ENCODE assay signal across 8 cellular contexts in the genomic region with DNA sequence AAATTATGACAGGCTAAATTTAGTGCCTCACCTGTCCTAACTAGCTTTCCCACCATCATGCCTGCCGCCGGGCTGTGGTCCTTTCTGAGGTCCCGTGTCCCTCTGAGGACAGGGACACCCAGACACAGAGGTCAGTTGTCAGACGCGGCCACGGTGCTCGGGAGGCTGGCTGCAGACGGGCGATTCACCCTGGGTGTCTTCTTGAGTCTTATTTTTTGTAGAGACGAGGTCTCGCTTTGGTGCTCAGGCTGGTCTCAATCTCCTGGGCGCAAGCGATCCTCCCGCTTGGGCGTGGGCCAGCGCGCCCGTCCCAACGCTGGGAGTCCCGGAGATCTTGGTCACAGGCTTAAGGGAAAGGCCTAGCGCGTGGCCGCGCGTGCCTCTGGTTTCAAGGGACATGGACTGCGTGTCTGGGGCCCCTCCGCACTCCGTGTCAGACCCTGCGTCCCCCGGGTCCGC. TPM values are rescaled to one million over a fixed set of nuclear protein-coding genes. Genes with fewer than 3 reads are reported as not detected.
DNase-seq lines count a peak whose midpoint lies in the region; ATAC-seq and TF ChIP-seq lines count a peak whose summit lies in the region.

No MANE protein-coding gene starts in this region.

- no peak for DNase-seq in T-helper 2 cell treated with Interferon-gamma antibody and Interleukin-4, amounts not matched to agents 5 μg/mL and 100 μg/mL, for 36 hours (ENCODE audit: low spot score)
- DNase-seq in T-helper 2 cell (no peak), T-cell (no peak), fibroblast of mammary gland (ENCODE audit: low read depth) (peak; percentile 31), osteoblast (ENCODE audit: insufficient read length, low spot score, missing footprints) (peak; percentile 92), cortex of kidney (lab: John Stamatoyannopoulos, UW) (no peak)
- no peak for DNase-seq in NK-92 treated with Interleukin-12 subunit alpha and Interleukin-12 subunit beta, amount 100 ng/mL, for 24 hours (lab: John Stamatoyannopoulos, UW)

- peaks cover 23% of the 10 kb centered on the region for H3K4me1 Mint-ChIP-seq in T-helper 2 cell treated with Interferon-gamma antibody and Interleukin-4, amounts not matched to agents 5 μg/mL and 100 μg/mL, for 36 hours (ENCODE audit: low read depth)
- peaks cover 33 to 36% (median 35%) of the 10 kb centered on the region in 3 donors for H3K4me1 Mint-ChIP-seq in T-cell

- peaks cover 34% of the 10 kb centered on the region for H3K79me2 ChIP-seq in osteoblast (ENCODE audit: insufficient read depth, low read length)

- TF ChIP-seq CTCF in fibroblast of mammary gland (conservative IDR thresholded peaks at IDR 0.05; ENCODE audit: control insufficient read depth, insufficient read depth, low read depth, low read length): no peak
- TF ChIP-seq CTCF in osteoblast (IDR thresholded peaks at IDR 0.05; ENCODE audit: extremely low read depth, low read depth, low read length): no peak

- H3K27ac Mint-ChIP-seq in T-helper 2 cell treated with Interferon-gamma antibody and Interleukin-4, amounts not matched to agents 5 μg/mL and 100 μg/mL, for 36 hours: peak overlapping the region; percentile 49
- peak overlapping the region; percentile 36 to 61 for H3K27ac Mint-ChIP-seq in T-cell

- H3K36me3 Mint-ChIP-seq in T-helper 2 cell treated with Interferon-gamma antibody and Interleukin-4, amounts not matched to agents 5 μg/mL and 100 μg/mL, for 36 hours (ENCODE audit: low read depth): peaks cover 4% of the 10 kb centered on the region
- H3K36me3 Mint-ChIP-seq in T-cell: peaks cover 4% of the 10 kb centered on the region

- H3K27ac ChIP-seq in osteoblast (ENCODE audit: low read depth, low read length): peak overlapping the region; percentile 91

- H3K4me3 ChIP-seq in fibroblast of mammary gland (ENCODE audit: control insufficient read depth, low read depth, low read length) (peak overlapping the region; percentile 46), osteoblast (ENCODE audit: insufficient read depth, low read length) (peak overlapping the region; percentile 86)

- ATAC-seq in T-cell (replicated peaks in 1 of 4) (no peak), HG03442 (IDR thresholded peaks at IDR 0.05; ENCODE audit: unreplicated experiment) (no peak)

- H3K27me3 ChIP-seq in osteoblast (ENCODE audit: insufficient read depth, low read length): no peaks in the 10 kb centered on the region

- no peaks in the 10 kb centered on the region for H3K36me3 ChIP-seq in osteoblast (ENCODE audit: insufficient read depth, low read length)

- H3K9me3 ChIP-seq in osteoblast (ENCODE audit: low read depth, low read length): no peaks in the 10 kb centered on the region

- CTCF ChIA-PET in T-cell (lab: Charles Lee): interaction anchor here in 1 of 2 donors (1.0 kb wide), 1 partner anchor 317 kb away, joined by 4 read pairs; no protein-coding TSS in a partner anchor

- peaks cover 23% of the 10 kb centered on the region for H4K20me1 ChIP-seq in osteoblast (ENCODE audit: insufficient read depth, low read length)

- H2AFZ ChIP-seq in osteoblast (ENCODE audit: low read length): peak overlapping the region; percentile 89

- no peaks in the 10 kb centered on the region for H3K9me3 Mint-ChIP-seq in T-helper 2 cell treated with Interferon-gamma antibody and Interleukin-4, amounts not matched to agents 5 μg/mL and 100 μg/mL, for 36 hours
- no peaks in the 10 kb centered on the region for H3K9me3 Mint-ChIP-seq in T-cell

- POLR2A ChIA-PET in T-cell (lab: Charles Lee): no interaction called here

- peak overlapping the region; percentile 84 for H3K4me2 ChIP-seq in osteoblast (ENCODE audit: insufficient read depth, low read length)

- peak overlapping the region; percentile 77 for H3K4me3 Mint-ChIP-seq in T-helper 2 cell treated with Interferon-gamma antibody and Interleukin-4, amounts not matched to agents 5 μg/mL and 100 μg/mL, for 36 hours
- H3K4me3 Mint-ChIP-seq in T-cell: peak overlapping the region; percentile 84 to 88 (median 84)

- peaks cover 11% of the 10 kb centered on the region for H3K27me3 Mint-ChIP-seq in T-helper 2 cell treated with Interferon-gamma antibody and Interleukin-4, amounts not matched to agents 5 μg/mL and 100 μg/mL, for 36 hours (ENCODE audit: low read depth)
- peaks cover 0 to 4% of the 10 kb centered on the region in 2 donors for H3K27me3 Mint-ChIP-seq in T-cell

- H3K4me1 ChIP-seq in osteoblast (ENCODE audit: insufficient read depth, low read length): peaks cover 30% of the 10 kb centered on the region

RNA-seq across cellular contexts. Expression of a gene that starts 0.8 kb away (rescaled TPM):
- 10 to 100 TPM; 36.9 to 49.0 (median 44.1) TPM for total RNA-seq in T-cell
- 22.7 and 25.3 TPM in 2 replicates for total RNA-seq in osteoblast

RNA-seq across cellular contexts. Expression of a gene that starts 23.0 kb away (rescaled TPM):
- total RNA-seq in T-cell (10 to 100 TPM; 10.5 to 17.6 (median 11.3) TPM), osteoblast (18.1 and 24.5 TPM in 2 replicates)

RNA-seq across cellular contexts. Expression of a gene that starts 27.7 kb away (rescaled TPM):
- total RNA-seq in T-cell: 10 to 100 TPM; 32.5 to 48.4 (median 41.3) TPM
- 77.2 and 83.6 TPM in 2 replicates for total RNA-seq in osteoblast

RNA-seq across cellular contexts. Expression of a gene that starts 42.9 kb away (rescaled TPM):
- total RNA-seq in T-cell (100 to 1,000 TPM in 4 of 5 donors, 10 to 100 TPM in 1; 34.9 to 143 (median 122) TPM), osteoblast (40.1 and 54.3 TPM in 2 replicates)

RNA-seq across cellular contexts. Expression of a gene that starts 54.3 kb away (rescaled TPM):
- total RNA-seq in T-cell (10 to 100 TPM; 29.3 to 43.8 (median 34.5) TPM), osteoblast (50.7 and 55.4 TPM in 2 replicates)

Comparison
In these comparisons a context has a peak if more than half of its experiments do, and no peak if none do; other contexts are left out.
1. DNase-seq: peak in fibroblast of mammary gland (single experiment) and osteoblast (single experiment); none in T-helper 2 cell treated with Interferon-gamma antibody and Interleukin-4, amounts not matched to agents 5 μg/mL and 100 μg/mL, for 36 hours (single experiment), T-helper 2 cell (0 of 5), T-cell (0 of 34), cortex of kidney (single experiment) and NK-92 treated with Interleukin-12 subunit alpha and Interleukin-12 subunit beta, amount 100 ng/mL, for 24 hours (single experiment).